23 cellular contexts compared by ENCODE assay signal in the genomic region with DNA sequence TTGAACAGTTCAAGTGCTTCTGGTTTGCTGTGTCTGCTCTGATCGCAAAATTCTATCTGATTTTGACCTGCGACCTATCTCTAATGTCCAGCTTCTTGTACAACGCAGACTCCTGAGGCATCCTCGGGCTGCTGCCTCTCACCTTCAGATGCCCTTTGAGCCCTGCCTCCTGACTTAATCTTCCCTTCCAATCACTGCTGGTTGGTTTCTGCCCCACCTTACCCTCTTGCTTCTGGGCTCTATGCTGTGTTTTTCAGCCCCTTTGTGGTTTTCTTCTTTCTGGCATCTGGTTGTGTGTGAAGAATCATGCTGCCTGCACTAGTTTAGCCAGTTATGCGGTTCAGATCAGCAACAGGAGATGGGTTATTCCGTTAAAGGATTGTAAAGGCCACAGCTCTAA.
DNase-seq lines count a peak whose midpoint lies in the region; ATAC-seq and TF ChIP-seq lines count a peak whose summit lies in the region.
"Had no signal": no experiment of that assay in that cellular context is flagged by ENCODE, and none has a peak within 500 bp of the region (broad histone marks: within the 10 kb centered on the region; RNA-seq: fewer than 3 reads in every experiment).

No MANE protein-coding gene starts in this region.

- H2AK5ac ChIP-seq in mesendoderm (ENCODE audit: low read length) = no peak overlapping the region

- H3K4me3 ChIP-seq in Jurkat, Clone E6-1 (ENCODE audit: low read length) = no peak overlapping the region
- H3K4me3 ChIP-seq in mesendoderm (ENCODE audit: low read length) = no peak overlapping the region
- H3K4me3 ChIP-seq: MG63 had no signal

- POLR2A ChIA-PET in HEK293T (lab: Yijun Ruan, JAX) = no interaction called here

- ATAC-seq in GM21825 (IDR thresholded peaks at IDR 0.05; ENCODE audit: unreplicated experiment) = no peak
- ATAC-seq: Right ventricle myocardium inferior had no signal

- H3K27me3 ChIP-seq in mesendoderm (ENCODE audit: insufficient read depth, low read length, poor library complexity) = no peaks in the 10 kb centered on the region
- H3K27me3 ChIP-seq: MG63 had no signal

- no peak overlapping the region for H3K56ac ChIP-seq in mesendoderm (ENCODE audit: low read length)

- H4K8ac ChIP-seq in mesendoderm (ENCODE audit: low read depth, low read length) = no peak overlapping the region

- no peak overlapping the region for H2BK5ac ChIP-seq in mesendoderm (ENCODE audit: low read length)

- H2BK120ac ChIP-seq in mesendoderm (ENCODE audit: low read depth, low read length) = no peak overlapping the region

- no peak overlapping the region for H3K4me2 ChIP-seq in mesendoderm (ENCODE audit: low read length)

- no peak overlapping the region for H3K4ac ChIP-seq in mesendoderm (ENCODE audit: low read depth, low read length)

- H4K5ac ChIP-seq in mesendoderm (ENCODE audit: low read length) = no peak overlapping the region

- no peak overlapping the region for H3K23ac ChIP-seq in mesendoderm (ENCODE audit: low read length)

- no peak overlapping the region for H2BK15ac ChIP-seq in mesendoderm (replicated peaks; ENCODE audit: low read depth)

- H3K79me2 ChIP-seq in mesendoderm (ENCODE audit: control insufficient read depth, insufficient read depth, low read length) = no peaks in the 10 kb centered on the region

- no peak for TF ChIP-seq CTCF in nephron progenitor cell (IDR thresholded peaks at IDR 0.05)

- no peak overlapping the region for H3K18ac ChIP-seq in mesendoderm (ENCODE audit: low read length)

- no peak overlapping the region for H3K27ac ChIP-seq in mesendoderm (ENCODE audit: low read depth, low read length)
- H3K27ac ChIP-seq: 22Rv1, C4-2B, HL-60 had no signal

- H3K9me3 Mint-ChIP-seq in activated T-cell treated with anti-CD3 and anti-CD28 coated beads, Interleukin-2, amount 50 U/mL, for 24 hours = no peaks in the 10 kb centered on the region
- H3K9me3 Mint-ChIP-seq in activated naive CD8-positive, alpha-beta T cell (ENCODE audit: low read depth) = no peaks in the 10 kb centered on the region
- H3K9me3 Mint-ChIP-seq in nephron progenitor cell = no peaks in the 10 kb centered on the region

- no peaks in the 10 kb centered on the region for H3K27me3 Mint-ChIP-seq in activated T-cell treated with anti-CD3 and anti-CD28 coated beads, Interleukin-2, amount 50 U/mL, for 24 hours
- H3K27me3 Mint-ChIP-seq in activated naive CD8-positive, alpha-beta T cell = no peaks in the 10 kb centered on the region
- peaks cover 2% of the 10 kb centered on the region for H3K27me3 Mint-ChIP-seq in nephron progenitor cell (ENCODE audit: low read depth, poor library complexity)

- H3K79me1 ChIP-seq in mesendoderm (ENCODE audit: low read length) = no peaks in the 10 kb centered on the region

- CTCF ChIA-PET in HEK293T (lab: Yijun Ruan, JAX) = no interaction called here

- no peaks in the 10 kb centered on the region for H3K4me1 ChIP-seq in mesendoderm (ENCODE audit: control insufficient read depth, low read depth, low read length)

- H3K27ac Mint-ChIP-seq in activated T-cell treated with anti-CD3 and anti-CD28 coated beads, Interleukin-2, amount 50 U/mL, for 24 hours = peak overlapping the region; percentile 45
- peak overlapping the region; percentile 87 for H3K27ac Mint-ChIP-seq in activated naive CD8-positive, alpha-beta T cell
- H3K27ac Mint-ChIP-seq in nephron progenitor cell = peak overlapping the region; percentile 92

- H3K36me3 ChIP-seq in mesendoderm (ENCODE audit: control insufficient read depth, insufficient read depth, low read length) = no peaks in the 10 kb centered on the region
- H3K36me3 ChIP-seq: MG63 had no signal

- WGBS in mesendoderm (ENCODE audit: extremely low coverage, insufficient coverage, low lambda C conversion rate) = no CpG with 5 or more reads among the region's 6 CpGs

- H3K9ac ChIP-seq in mesendoderm (ENCODE audit: low read length) = no peak overlapping the region

- H3K4me1 Mint-ChIP-seq in activated T-cell treated with anti-CD3 and anti-CD28 coated beads, Interleukin-2, amount 50 U/mL, for 24 hours (ENCODE audit: low read depth) = peaks cover 34% of the 10 kb centered on the region
- H3K4me1 Mint-ChIP-seq in activated naive CD8-positive, alpha-beta T cell (ENCODE audit: low read depth) = peaks cover 84% of the 10 kb centered on the region
- peaks cover 56% of the 10 kb centered on the region for H3K4me1 Mint-ChIP-seq in nephron progenitor cell

- no peak for DNase-seq in activated T-cell treated with anti-CD3 and anti-CD28 coated beads, Interleukin-2, amount 50 U/mL, for 24 hours
- no peak for DNase-seq in activated T-cell treated with anti-CD3 and anti-CD28 coated beads, Interleukin-2, amount 50 U/mL, for 48 hours
- peak; percentile 87 for DNase-seq in Jurkat, Clone E6-1 (ENCODE audit: low read depth, low spot score)
- DNase-seq in nephron progenitor cell (no peak), mesendoderm (no peak), HEK293T (ENCODE audit: extremely low spot score) (no peak)
- DNase-seq: AML-193; DMS 273 treated with DMSO at 0.1 percent for 48 hours; Karpas-422; MG63; NCI-H1048; NCI-H1436; NCI-H2029; NCI-H2171; NCI-H446; NCI-H526 treated with DMSO at 0.1 percent for 48 hours; NK-92 treated with Interleukin-12 subunit alpha and Interleukin-12 subunit beta, amount 100 ng/mL, for 24 hours had no signal

- H3K4me3 Mint-ChIP-seq in activated T-cell treated with anti-CD3 and anti-CD28 coated beads, Interleukin-2, amount 50 U/mL, for 24 hours = no peak overlapping the region
- H3K4me3 Mint-ChIP-seq in activated naive CD8-positive, alpha-beta T cell = peak overlapping the region; percentile 64
- H3K4me3 Mint-ChIP-seq in nephron progenitor cell = peak overlapping the region; percentile 11

- H3K36me3 Mint-ChIP-seq in activated T-cell treated with anti-CD3 and anti-CD28 coated beads, Interleukin-2, amount 50 U/mL, for 24 hours (ENCODE audit: low read depth) = no peaks in the 10 kb centered on the region
- peaks cover 13% of the 10 kb centered on the region for H3K36me3 Mint-ChIP-seq in activated naive CD8-positive, alpha-beta T cell
- H3K36me3 Mint-ChIP-seq in nephron progenitor cell (ENCODE audit: low read depth) = peaks cover 4% of the 10 kb centered on the region

TF ChIP-seq in HEK293T, 16 proteins besides CTCF, POLR2A, EP300 and RAD21:
- no peak for TF ChIP-seq TARDBP (IDR thresholded peaks at IDR 0.05)
- TF ChIP-seq, protein P1, sequence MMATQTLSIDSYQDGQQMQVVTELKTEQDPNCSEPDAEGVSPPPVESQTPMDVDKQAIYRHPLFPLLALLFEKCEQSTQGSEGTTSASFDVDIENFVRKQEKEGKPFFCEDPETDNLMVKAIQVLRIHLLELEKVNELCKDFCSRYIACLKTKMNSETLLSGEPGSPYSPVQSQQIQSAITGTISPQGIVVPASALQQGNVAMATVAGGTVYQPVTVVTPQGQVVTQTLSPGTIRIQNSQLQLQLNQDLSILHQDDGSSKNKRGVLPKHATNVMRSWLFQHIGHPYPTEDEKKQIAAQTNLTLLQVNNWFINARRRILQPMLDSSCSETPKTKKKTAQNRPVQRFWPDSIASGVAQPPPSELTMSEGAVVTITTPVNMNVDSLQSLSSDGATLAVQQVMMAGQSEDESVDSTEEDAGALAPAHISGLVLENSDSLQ (IDR thresholded peaks at IDR 0.05) = no peak
- TF ChIP-seq BHLHE40 (IDR thresholded peaks at IDR 0.05; ENCODE audit: borderline replicate concordance) = no peak
- no peak for TF ChIP-seq LEF1 (IDR thresholded peaks at IDR 0.05; ENCODE audit: borderline replicate concordance)
- no peak for TF ChIP-seq FOXK2 (IDR thresholded peaks at IDR 0.05)
- TF ChIP-seq ELF4 (IDR thresholded peaks at IDR 0.05) = no peak
- TF ChIP-seq SUZ12 (IDR thresholded peaks at IDR 0.05) = no peak
- TF ChIP-seq HDGF (IDR thresholded peaks at IDR 0.05; ENCODE audit: borderline replicate concordance) = no peak
- TF ChIP-seq L3MBTL2 (conservative IDR thresholded peaks at IDR 0.05) = no peak
- no peak for TF ChIP-seq FOXM1 (IDR thresholded peaks at IDR 0.05; ENCODE audit: borderline replicate concordance)
- no peak for TF ChIP-seq ARNT (IDR thresholded peaks at IDR 0.05)
- no peak for TF ChIP-seq SP1 (IDR thresholded peaks at IDR 0.05)
- no peak for TF ChIP-seq ZNF384 (IDR thresholded peaks at IDR 0.05)
- TF ChIP-seq FOXA1 (IDR thresholded peaks at IDR 0.05) = no peak
- no peak for TF ChIP-seq NFRKB (IDR thresholded peaks at IDR 0.05)
